Comparison of ENCODE assay signal across 9 cellular contexts in the genomic region with DNA sequence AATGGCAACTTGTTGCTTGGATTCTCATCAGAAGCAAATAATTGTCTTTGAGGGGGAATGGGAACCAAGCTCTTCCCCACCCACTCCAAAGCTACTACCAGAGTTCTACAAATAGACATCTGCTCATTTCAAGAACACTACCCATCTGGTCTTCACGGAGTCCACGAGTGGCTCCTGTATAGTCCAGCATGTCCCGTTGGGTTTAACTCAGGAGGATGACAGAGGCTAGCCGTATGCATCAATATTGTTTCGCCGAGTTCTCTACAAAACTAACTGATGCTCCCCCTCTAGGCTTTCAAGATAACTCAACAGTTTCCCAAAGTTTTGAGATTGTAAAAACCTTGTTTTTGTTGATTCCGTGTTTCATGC. TPM values are rescaled to one million over a fixed set of nuclear protein-coding genes. Genes with fewer than 3 reads are reported as not detected.
DNase-seq lines count a peak whose midpoint lies in the region; ATAC-seq and TF ChIP-seq lines count a peak whose summit lies in the region.
"Had no signal": no experiment of that assay in that cellular context is flagged by ENCODE, and none has a peak within 500 bp of the region (broad histone marks: within the 10 kb centered on the region; RNA-seq: fewer than 3 reads in every experiment).

No MANE protein-coding gene starts in this region.

- DNase-seq in AG04450 (ENCODE audit: low read depth, low spot score) (no peak), NCI-H446 treated with DMSO at 0.1 percent for 48 hours (lab: John Stamatoyannopoulos, UW) (no peak)
- DNase-seq in Jurkat, Clone E6-1 (ENCODE audit: low read depth, low spot score), result no peak
- DNase-seq in naive thymus-derived CD8-positive, alpha-beta T cell, result no peak
- DNase-seq in effector CD8-positive, alpha-beta T cell (lab: John Stamatoyannopoulos, UW), result no peak

- no peaks in the 10 kb centered on the region for H3K9me3 Mint-ChIP-seq in naive thymus-derived CD8-positive, alpha-beta T cell

- peaks cover under 1% of the 10 kb centered on the region for H3K27me3 ChIP-seq in AG04450 (ENCODE audit: control insufficient read depth, insufficient read depth, low read length)

- H3K4me1 Mint-ChIP-seq in naive thymus-derived CD8-positive, alpha-beta T cell, result peaks cover 9 to 25% (median 19%) of the 10 kb centered on the region in 4 donors

- peak overlapping the region in 6 of 10 donors; percentile 74 to 86 (median 79) for H3K27ac Mint-ChIP-seq in naive thymus-derived CD8-positive, alpha-beta T cell

- H3K27me3 Mint-ChIP-seq in naive thymus-derived CD8-positive, alpha-beta T cell, result peaks cover 0 to 1% (median 0%) of the 10 kb centered on the region in 5 donors

- peak overlapping the region in 3 of 10 donors; percentile 52 to 79 (median 79) for H3K4me3 Mint-ChIP-seq in naive thymus-derived CD8-positive, alpha-beta T cell

- H3K27ac ChIP-seq in AG04450 (ENCODE audit: low read depth, low read length), result no peak overlapping the region
- peak overlapping the region; percentile 65 for H3K27ac ChIP-seq in cingulate gyrus (ENCODE audit: low read depth, low read length)

- TF ChIP-seq CTCF in AG04450 (IDR thresholded peaks at IDR 0.05; ENCODE audit: low read depth, low read length), result no peak

- H3K9me3 ChIP-seq in AG04450 (ENCODE audit: control insufficient read depth, insufficient read depth, low read length), result peaks cover 3% of the 10 kb centered on the region; the same call in 1 of the 2 replicates

- CTCF ChIA-PET in AG04450 (lab: Charles Lee), result interaction anchor here (0.6 to 2.1 kb wide), 4 partner anchors 48 to 657 kb away, joined by 3 to 7 read pairs (median 5); no protein-coding TSS in a partner anchor

- peak overlapping the region; percentile 79 for H3K4me3 ChIP-seq in AG04450 (ENCODE audit: low read depth, low read length)
- peak overlapping the region; percentile 79 for H3K4me3 ChIP-seq in Jurkat, Clone E6-1 (ENCODE audit: low read length)

- ATAC-seq in naive thymus-derived CD8-positive, alpha-beta T cell, result no peak
- no peak for ATAC-seq in GM18861 (IDR thresholded peaks at IDR 0.05; ENCODE audit: unreplicated experiment)
- no peak for ATAC-seq in HG02571 (IDR thresholded peaks at IDR 0.05; ENCODE audit: unreplicated experiment)

- POLR2A ChIA-PET in AG04450 (lab: Yijun Ruan, JAX), result interaction anchor here (1.0 kb wide), 1 partner anchor 185 kb away, joined by 3 read pairs; the partner anchor contains the start of gene GOSR1
- POLR2A ChIA-PET in naive thymus-derived CD8-positive, alpha-beta T cell (lab: Charles Lee), result interaction anchor here (0.5 to 2.1 kb wide), 9 partner anchors 8 to 1019 kb away, joined by 3 to 17 read pairs (median 3); partner anchors contain the start of gene GOSR1

- H3K36me3 Mint-ChIP-seq in naive thymus-derived CD8-positive, alpha-beta T cell, result peaks cover 0 to 13% (median 3%) of the 10 kb centered on the region in 3 donors

RNA-seq across cellular contexts. Expression of gene BLMH, which starts 0.7 kb away (rescaled TPM):
- polyA plus RNA-seq in AG04450 (2011; rRNA removed), result 19.4 and 20.3 TPM in 2 replicates
- 17.0 and 19.1 TPM in 2 replicates for polyA minus RNA-seq in AG04450 (2011; rRNA and poly(A)+ RNA removed)
- 98.1 TPM for polyA plus RNA-seq in Jurkat, Clone E6-1 (2012; ENCODE audit: insufficient read depth, insufficient read length)
- 10 to 100 TPM; 50.2 to 52.0 TPM for total RNA-seq in naive thymus-derived CD8-positive, alpha-beta T cell
- 10 to 100 TPM; 17.6 to 28.3 (median 25.4) TPM for polyA plus RNA-seq in naive thymus-derived CD8-positive, alpha-beta T cell

RNA-seq across cellular contexts. Expression of gene TMIGD1, which starts 41.4 kb away (rescaled TPM):
- not detected in 2 replicates for polyA plus RNA-seq in AG04450 (2011; rRNA removed)
- not detected in 2 replicates for polyA minus RNA-seq in AG04450 (2011; rRNA and poly(A)+ RNA removed)
- not detected for polyA plus RNA-seq in Jurkat, Clone E6-1 (2012; ENCODE audit: insufficient read depth, insufficient read length)
- not detected for total RNA-seq in naive thymus-derived CD8-positive, alpha-beta T cell
- not detected for polyA plus RNA-seq in naive thymus-derived CD8-positive, alpha-beta T cell
- total RNA-seq: HT-29 had no signal

RNA-seq across cellular contexts. Expression of gene SLC6A4, which starts 57.0 kb away (rescaled TPM):
- polyA plus RNA-seq in AG04450 (2011; rRNA removed), result 0.02 TPM in 1 of 2 replicates, not detected in the other
- polyA minus RNA-seq in AG04450 (2011; rRNA and poly(A)+ RNA removed), result not detected in 2 replicates
- polyA plus RNA-seq in Jurkat, Clone E6-1 (2012; ENCODE audit: insufficient read depth, insufficient read length), result not detected
- total RNA-seq in naive thymus-derived CD8-positive, alpha-beta T cell, result not detected
- polyA plus RNA-seq in naive thymus-derived CD8-positive, alpha-beta T cell, result under 1 TPM in 2 of 3 donors, not detected in 1; 0.05 to 0.16 TPM
- total RNA-seq: HT-29 had no signal
